ENCODE assay signal across 8 cellular contexts in the genomic region with DNA sequence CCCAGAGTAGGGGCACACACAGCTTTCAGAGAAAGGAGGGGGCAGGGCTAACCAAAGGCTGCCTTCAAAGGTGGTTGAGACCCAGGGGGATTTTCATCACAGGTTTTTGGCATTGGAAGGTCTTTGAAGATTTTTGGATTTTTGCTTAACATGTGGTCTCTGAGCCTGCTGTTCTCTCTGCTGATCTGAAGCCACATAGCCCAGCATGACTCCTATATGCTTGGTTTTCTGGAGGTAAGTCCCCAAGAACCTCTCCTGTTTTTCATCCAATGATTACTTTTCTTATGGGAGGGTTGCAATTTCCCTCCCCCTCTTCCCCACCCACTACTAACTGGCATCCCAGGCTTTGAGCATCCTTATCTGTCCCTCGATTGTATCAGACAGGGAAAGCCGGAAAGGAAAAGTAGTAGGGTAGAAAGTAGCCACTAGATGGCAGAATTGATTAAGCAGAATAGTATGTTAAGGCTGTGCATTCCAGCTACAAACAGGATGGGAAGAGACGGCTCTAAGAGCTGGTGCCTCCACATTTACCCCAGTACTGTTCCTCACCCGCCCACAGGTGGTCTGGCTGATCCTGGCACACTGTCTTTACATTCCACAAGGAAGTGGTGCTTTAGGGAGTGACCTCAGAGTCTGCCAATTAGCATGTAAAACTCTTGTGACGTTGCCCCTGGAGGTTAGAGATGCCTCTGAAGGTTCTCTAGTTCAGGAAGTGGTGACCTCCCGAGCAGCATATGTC.
DNase-seq lines count a peak whose midpoint lies in the region; ATAC-seq and TF ChIP-seq lines count a peak whose summit lies in the region.

No MANE protein-coding gene starts in this region.

- no peak overlapping the region for H3K4me2 ChIP-seq in Karpas-422 (ENCODE audit: low read depth, low read length, poor library complexity, severe bottlenecking)

- H3K27ac Mint-ChIP-seq in central memory CD8-positive, alpha-beta T cell (ENCODE audit: low read depth), result no peak overlapping the region

- H2AFZ ChIP-seq in Karpas-422 (ENCODE audit: low read length), result peak overlapping the region; percentile 83; the same call in 1 of the 2 replicates

- TF ChIP-seq CTCF in Panc1 (IDR thresholded peaks at IDR 0.05) (peak; percentile 73), tibial artery (IDR thresholded peaks at IDR 0.05) (peak; percentile 36 to 52)

- H3K9me3 ChIP-seq in Karpas-422 (ENCODE audit: low read length) (no peaks in the 10 kb centered on the region), Panc1 (ENCODE audit: control insufficient read depth, insufficient read depth, low read depth, low read length) (no peaks in the 10 kb centered on the region), tibial artery (no peaks in the 10 kb centered on the region)

- no peaks in the 10 kb centered on the region for H3K4me1 Mint-ChIP-seq in central memory CD8-positive, alpha-beta T cell

- peak; percentile 71 for DNase-seq in ACHN
- peak; percentile 68 for DNase-seq in HCEC 1CT
- peak; percentile 77 for DNase-seq in Karpas-422
- peak; percentile 30 for DNase-seq in Panc1 (ENCODE audit: low read depth, low spot score)
- DNase-seq in central memory CD8-positive, alpha-beta T cell (ENCODE audit: low spot score in 2 of 2), result no peak
- DNase-seq in left colon, result no peak
- no peak for DNase-seq in tibial artery

- H3K36me3 Mint-ChIP-seq in central memory CD8-positive, alpha-beta T cell (ENCODE audit: insufficient read depth), result no peaks in the 10 kb centered on the region

- H3K9me3 Mint-ChIP-seq in central memory CD8-positive, alpha-beta T cell, result no peaks in the 10 kb centered on the region

- H3K4me3 ChIP-seq in GM08714 (ENCODE audit: low read length) (peak overlapping the region; percentile 47; the same call in 1 of the 2 replicates), Karpas-422 (ENCODE audit: low read length) (peak overlapping the region; percentile 29; the same call in 1 of the 2 replicates), Panc1 (ENCODE audit: low read depth in 2 of 2, low read length in 2 of 2) (no peak overlapping the region), tibial artery (no peak overlapping the region)

- no peaks in the 10 kb centered on the region for H4K20me1 ChIP-seq in Karpas-422 (ENCODE audit: insufficient read depth, low read depth, low read length)

- peaks cover 4% of the 10 kb centered on the region for H3K4me1 ChIP-seq in Karpas-422 (ENCODE audit: low read length)
- H3K4me1 ChIP-seq in Panc1 (ENCODE audit: control insufficient read depth, insufficient read depth, low read length), result no peaks in the 10 kb centered on the region
- no peaks in the 10 kb centered on the region for H3K4me1 ChIP-seq in tibial artery

- peak overlapping the region; percentile 16 for H3K4me3 Mint-ChIP-seq in central memory CD8-positive, alpha-beta T cell

- H3K36me3 ChIP-seq in Karpas-422 (ENCODE audit: insufficient read depth, low read length), result no peaks in the 10 kb centered on the region
- H3K36me3 ChIP-seq in Panc1 (ENCODE audit: control insufficient read depth, insufficient read depth, low read length), result no peaks in the 10 kb centered on the region
- no peaks in the 10 kb centered on the region for H3K36me3 ChIP-seq in tibial artery

- in situ Hi-C loops in ACHN (cut with HindIII; ENCODE audit: low pct_ligation_motif_present, low pct_unique_long_range_greater_than_20kb, low sequenced_read_pairs), result no loop called here
- in situ Hi-C loops in Panc1 (cut with HindIII; ENCODE audit: low pct_unique_long_range_greater_than_20kb, low sequenced_read_pairs), result no loop called here

- H3K27me3 ChIP-seq in Karpas-422 (ENCODE audit: low read length), result no peaks in the 10 kb centered on the region
- H3K27me3 ChIP-seq in Panc1 (ENCODE audit: control insufficient read depth, insufficient read depth, low read length), result no peaks in the 10 kb centered on the region
- no peaks in the 10 kb centered on the region for H3K27me3 ChIP-seq in tibial artery

- POLR2A ChIA-PET in Panc1 (lab: Charles Lee), result no interaction called here

- H3K27me3 Mint-ChIP-seq in central memory CD8-positive, alpha-beta T cell, result peaks cover 3% of the 10 kb centered on the region

- intact Hi-C loops in Panc1 (cut with micrococcal nuclease; ENCODE audit: unreplicated experiment) (no loop called here), left colon (cut with DNase I, micrococcal nuclease) (loop anchor here in 1 of 2 donors (5.0 kb wide), 1 partner anchor 840 kb away; no protein-coding TSS in a partner anchor), tibial artery (cut with DNase I; ENCODE audit: low total_unique reads) (loop anchor here (5.0 kb wide), 1 partner anchor 840 kb away; no protein-coding TSS in a partner anchor)

- BruUV-seq in Panc1 (replicated peaks; lab: Mats Ljungman, UMichigan), result no TSS peak

- H3K9me2 ChIP-seq in Karpas-422 (replicated peaks; ENCODE audit: insufficient read depth, low read length), result no peaks in the 10 kb centered on the region

- no peaks in the 10 kb centered on the region for H3K79me2 ChIP-seq in Karpas-422 (ENCODE audit: low read length)

- no peak overlapping the region for H3K9ac ChIP-seq in Karpas-422 (ENCODE audit: low read length)

- ATAC-seq in Panc1, result peak; percentile 90
- peak; percentile 50 for ATAC-seq in central memory CD8-positive, alpha-beta T cell (replicated peaks; ENCODE audit: extremely low read depth, poor library complexity, severe bottlenecking)
- ATAC-seq in left colon, result peak; percentile 76

- no peak overlapping the region for H3K27ac ChIP-seq in Karpas-422 (ENCODE audit: low read length)
- no peak overlapping the region for H3K27ac ChIP-seq in Panc1 (ENCODE audit: low read length)
- no peak overlapping the region for H3K27ac ChIP-seq in tibial artery

- CTCF ChIA-PET in Panc1 (lab: Charles Lee), result interaction anchor here (0.7 to 1.1 kb wide), 3 partner anchors 136 to 841 kb away, joined by 3 to 10 read pairs (median 3); no protein-coding TSS in a partner anchor

Comparison
In these comparisons a context has a peak if more than half of its experiments do, and no peak if none do; other contexts are left out.
1. DNase-seq: peak in ACHN (single experiment), HCEC 1CT (single experiment), Karpas-422 (single experiment) and Panc1 (single experiment); none in central memory CD8-positive, alpha-beta T cell (0 of 2), left colon (0 of 2) and tibial artery (0 of 2).
2. H3K4me3 ChIP-seq: peak in GM08714 (single experiment) and Karpas-422 (single experiment); none in Panc1 (0 of 2) and tibial artery (0 of 2).
3. Peak in every context shown above with its lines, with median percentiles within 50 percentile points of each other: ATAC-seq.